In genomic region chr21:29726061-29726460, GRCh38 we compare ENCODE assay signal across 27 cellular contexts.
"Had no signal": no experiment of that assay in that cellular context is flagged by ENCODE, and none has a peak within 500 bp of the region (broad histone marks: within the 10 kb centered on the region; RNA-seq: fewer than 3 reads in every experiment).

No MANE protein-coding gene starts in this region.

- H3K4me3 Mint-ChIP-seq: effector memory CD8-positive, alpha-beta T cell; mesothelial cell of epicardium; naive thymus-derived CD4-positive, alpha-beta T cell; nephron; stimulated activated naive B cell treated with anti-CD40 and anti-IgM and Interleukin-4, amounts not matched to agents 10 μg/mL and 1 μg/mL and 100 μg/mL, for 72 hours; stimulated activated naive CD8-positive, alpha-beta T cell treated with anti-CD3 and anti-CD28 coated beads, Interleukin-15, Interleukin-2, amounts not matched to agents 100 ng/mL and 50 ng/mL, for 24 hours had no signal

- DNase-seq: cortex of kidney; effector memory CD8-positive, alpha-beta T cell; erythroblast; esophagus squamous epithelium; foreskin melanocyte; glutamatergic neuron; heart right ventricle; hippocampal formation; left cardiac atrium; left lung; mesenchymal stem cell; mucosa of descending colon; naive thymus-derived CD4-positive, alpha-beta T cell; nucleus accumbens; psoas muscle; right cardiac atrium; sigmoid colon; stimulated activated CD4-positive, alpha-beta T cell treated with anti-CD3 and anti-CD28 coated beads, Interleukin-15, amount 100 ng/mL, for 24 hours; stimulated activated CD4-positive, alpha-beta T cell treated with anti-CD3 and anti-CD28 coated beads, Interleukin-2, amount 100 ng/mL, for 48 hours; stimulated activated naive B cell treated with anti-CD40 and anti-IgM and Interleukin-4, amounts not matched to agents 10 μg/mL and 1 μg/mL and 100 μg/mL, for 72 hours; upper lobe of left lung had no signal

- H3K4me3 ChIP-seq: esophagus squamous epithelium, left lung, mucosa of descending colon, psoas muscle, sigmoid colon, skin epidermis, thoracic aorta, tibial nerve, upper lobe of left lung had no signal

- H3K27me3 ChIP-seq: esophagus squamous epithelium, heart right ventricle, left lung, sigmoid colon, tibial nerve, upper lobe of left lung had no signal

- H3K9me3 Mint-ChIP-seq: mesothelial cell of epicardium; nephron; stimulated activated naive B cell treated with anti-CD40 and anti-IgM and Interleukin-4, amounts not matched to agents 10 μg/mL and 1 μg/mL and 100 μg/mL, for 72 hours had no signal

- H3K27me3 Mint-ChIP-seq: effector memory CD8-positive, alpha-beta T cell had no signal

- H3K9me3 ChIP-seq: esophagus squamous epithelium, heart right ventricle, left lung, mucosa of descending colon, psoas muscle, sigmoid colon, thoracic aorta, tibial nerve, upper lobe of left lung had no signal

- H3K27ac ChIP-seq: esophagus squamous epithelium, left lung, psoas muscle, sigmoid colon, skin epidermis, thoracic aorta, tibial nerve, upper lobe of left lung had no signal

- ATAC-seq: effector memory CD8-positive, alpha-beta T cell; heart right ventricle; left cardiac atrium; left lung; naive thymus-derived CD4-positive, alpha-beta T cell; psoas muscle; right cardiac atrium; stimulated activated naive B cell treated with anti-CD40 and anti-IgM and Interleukin-4, amounts not matched to agents 10 μg/mL and 1 μg/mL and 100 μg/mL, for 72 hours had no signal

- H3K4me1 ChIP-seq: esophagus squamous epithelium, left lung, psoas muscle, sigmoid colon, tibial nerve, upper lobe of left lung had no signal

- H3K36me3 ChIP-seq: esophagus squamous epithelium, heart right ventricle, left lung, sigmoid colon, thoracic aorta, tibial nerve, upper lobe of left lung had no signal

- H3K4me1 Mint-ChIP-seq: nephron; stimulated activated naive B cell treated with anti-CD40 and anti-IgM and Interleukin-4, amounts not matched to agents 10 μg/mL and 1 μg/mL and 100 μg/mL, for 72 hours had no signal

- H3K27ac Mint-ChIP-seq: effector memory CD8-positive, alpha-beta T cell; mesothelial cell of epicardium; naive thymus-derived CD4-positive, alpha-beta T cell; nephron; stimulated activated naive B cell treated with anti-CD40 and anti-IgM and Interleukin-4, amounts not matched to agents 10 μg/mL and 1 μg/mL and 100 μg/mL, for 72 hours; stimulated activated naive CD8-positive, alpha-beta T cell treated with anti-CD3 and anti-CD28 coated beads, Interleukin-15, Interleukin-2, amounts not matched to agents 100 ng/mL and 50 ng/mL, for 24 hours had no signal

- H3K36me3 Mint-ChIP-seq: mesothelial cell of epicardium; naive thymus-derived CD4-positive, alpha-beta T cell; stimulated activated naive B cell treated with anti-CD40 and anti-IgM and Interleukin-4, amounts not matched to agents 10 μg/mL and 1 μg/mL and 100 μg/mL, for 72 hours had no signal
